8 cellular contexts compared by ENCODE assay signal in the genomic region with DNA sequence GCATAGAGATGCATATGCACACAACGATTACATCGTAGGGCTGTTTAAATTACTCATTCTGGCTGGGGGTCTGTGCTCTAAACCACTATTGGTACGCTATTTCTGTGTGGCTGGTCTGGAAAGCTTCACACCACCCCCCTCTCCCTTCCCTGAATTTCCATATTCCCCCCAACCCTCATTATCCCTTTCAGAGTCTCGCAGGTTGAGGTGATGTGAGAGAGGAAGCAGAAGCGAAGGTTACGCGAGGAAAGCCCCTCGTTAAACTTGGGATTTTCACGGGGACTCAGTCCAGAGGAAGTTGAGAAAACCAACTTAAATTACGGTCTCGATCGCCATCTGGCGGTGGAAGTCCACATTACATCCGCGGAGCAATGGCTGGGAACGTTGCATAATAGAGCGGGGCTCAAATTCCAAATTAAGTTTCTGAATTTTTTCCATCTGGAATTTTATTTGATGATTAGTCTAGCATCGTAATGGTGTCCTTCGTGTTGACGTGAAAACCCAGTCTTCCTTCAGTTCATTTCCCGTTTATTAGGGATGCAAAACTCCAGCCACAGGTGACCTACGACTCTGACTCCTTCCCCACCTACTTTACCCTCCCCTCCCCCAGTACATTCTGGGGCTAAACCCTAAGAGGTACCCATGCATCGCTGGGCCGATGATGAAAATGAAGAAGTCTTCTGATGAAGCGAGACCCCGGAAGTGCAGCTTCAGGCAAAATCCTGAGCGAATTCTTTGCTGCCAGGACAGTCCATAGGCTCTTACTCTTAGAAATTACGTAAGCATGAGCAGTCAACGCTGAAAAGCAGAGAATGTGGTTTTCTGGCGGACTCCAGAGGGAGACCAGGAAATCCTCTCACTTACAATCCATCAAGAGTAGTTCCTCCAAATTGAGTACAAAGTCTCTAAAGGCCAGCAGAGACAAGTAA. TPM values are rescaled to one million over a fixed set of nuclear protein-coding genes. Genes with fewer than 3 reads are reported as not detected.
DNase-seq lines count a peak whose midpoint lies in the region; ATAC-seq, FAIRE-seq and TF ChIP-seq lines count a peak whose summit lies in the region.

No MANE protein-coding gene starts in this region.

- H3K4me3 ChIP-seq in keratinocyte (ENCODE audit: control insufficient read depth in 2 of 3, extremely low read depth in 1 of 3, insufficient read depth in 2 of 3, low read depth in 1 of 3, low read length in 3 of 3) = peak overlapping the region in 2 of 3 experiments; percentile 47 to 53

- H4K20me1 ChIP-seq in keratinocyte (ENCODE audit: control insufficient read depth, extremely low read depth, insufficient read depth, low read length) = no peaks in the 10 kb centered on the region

- peak overlapping the region; percentile 68 for H3K4me2 ChIP-seq in keratinocyte (ENCODE audit: control insufficient read depth, extremely low read depth, insufficient read depth, low read depth, low read length)

- no peaks in the 10 kb centered on the region for H3K9me3 ChIP-seq in keratinocyte (ENCODE audit: control insufficient read depth, low read depth, low read length)

- dilution Hi-C loops in keratinocyte (cut with MboI; ENCODE audit: extremely low pct_ligation_motif_present, low sequenced_read_pairs) = no loop called here

- H3K27ac ChIP-seq in keratinocyte (ENCODE audit: control insufficient read depth, insufficient read depth, low read length) = no peak overlapping the region

- H3K27me3 ChIP-seq in keratinocyte (ENCODE audit: control insufficient read depth, extremely low read depth, insufficient read depth, low read length) = peaks cover 9% of the 10 kb centered on the region

- peak; percentile 88 for FAIRE-seq in keratinocyte (lab: Jason Lieb, UNC)

- DNase-seq in NCI-H446 (lab: John Stamatoyannopoulos, UW) (peak; percentile 49 to 65), NCI-H446 treated with DMSO at 0.1 percent for 48 hours (lab: John Stamatoyannopoulos, UW) (no peak), NCI-H146 treated with DMSO at 0.1 percent for 48 hours (lab: John Stamatoyannopoulos, UW; ENCODE audit: unreplicated experiment) (peak; percentile 1), keratinocyte (ENCODE audit: low read depth, low spot score) (peak; percentile 45)
- DNase-seq in activated CD4-positive, CD25-positive, alpha-beta regulatory T cell (lab: John Stamatoyannopoulos, UW) = peak; percentile 38 to 81 (median 54)
- peak; percentile 58 for DNase-seq in central memory CD4-positive, alpha-beta T cell
- peak; percentile 83 for DNase-seq in stimulated activated CD4-positive, alpha-beta T cell treated with anti-CD3 and anti-CD28 coated beads, Interleukin-15, amount 100 ng/mL, for 24 hours

- no peaks in the 10 kb centered on the region for H3K79me2 ChIP-seq in keratinocyte (ENCODE audit: control insufficient read depth, insufficient read depth, low read length)

- no peaks in the 10 kb centered on the region for H3K9me1 ChIP-seq in keratinocyte (ENCODE audit: control insufficient read depth, extremely low read depth, insufficient read depth, low read length)

- H3K4me1 ChIP-seq in keratinocyte (ENCODE audit: control insufficient read depth, extremely low read depth, insufficient read depth, low read length) = peaks cover 5% of the 10 kb centered on the region

- TF ChIP-seq CTCF in keratinocyte (optimal IDR thresholded peaks at IDR 0.05 in 1 of 3, IDR thresholded peaks at IDR 0.05 in 1 of 3, conservative IDR thresholded peaks at IDR 0.05 in 1 of 3; ENCODE audit: extremely low read depth in 1 of 3, insufficient read depth in 2 of 3, low read length in 3 of 3) = peak; percentile 74 to 89 (median 79)

- H3K36me3 ChIP-seq in keratinocyte (ENCODE audit: control insufficient read depth in 2 of 2, extremely low read depth in 1 of 2, insufficient read depth in 2 of 2, low read length in 2 of 2) = no peaks in the 10 kb centered on the region

- peak overlapping the region; percentile 90 for H2AFZ ChIP-seq in keratinocyte (ENCODE audit: control insufficient read depth, low read length)

- H3K9ac ChIP-seq in keratinocyte (ENCODE audit: control insufficient read depth, extremely low read depth, insufficient read depth, low read length) = peak overlapping the region; percentile 45

- ATAC-seq in GM21717 (IDR thresholded peaks at IDR 0.05; ENCODE audit: unreplicated experiment) = no peak

RNA-seq across cellular contexts. Expression of a gene that starts 19.7 kb away (rescaled TPM):
- polyA plus RNA-seq in keratinocyte = 9.2 to 12.7 TPM (median 12.5 TPM) in 3 replicates
- 0.34 TPM for polyA plus RNA-seq in keratinocyte (2011; ENCODE audit: low read depth)
- polyA plus RNA-seq in keratinocyte (2011; cell fraction: cytosol; rRNA removed) = 4.4 and 6.7 TPM in 2 replicates
- 24.8 and 29.0 TPM in 2 replicates for polyA plus RNA-seq in keratinocyte (2011; cell fraction: nucleus; rRNA removed)
- polyA plus RNA-seq in keratinocyte (2012; ENCODE audit: low replicate concordance) = 3.8 and 7.3 TPM in 2 replicates
- polyA minus RNA-seq in keratinocyte = 4.6 to 5.1 TPM (median 4.9 TPM) in 3 replicates
- polyA minus RNA-seq in keratinocyte (2011; cell fraction: cytosol; rRNA and poly(A)+ RNA removed) = not detected
- 5.6 and 5.8 TPM in 2 replicates for polyA minus RNA-seq in keratinocyte (2011; cell fraction: nucleus; rRNA and poly(A)+ RNA removed)

RNA-seq across cellular contexts. Expression of a gene that starts 33.8 kb away (rescaled TPM):
- not detected in 3 replicates for polyA plus RNA-seq in keratinocyte
- polyA plus RNA-seq in keratinocyte (2011; ENCODE audit: low read depth) = not detected
- polyA plus RNA-seq in keratinocyte (2011; cell fraction: cytosol; rRNA removed) = not detected in 2 replicates
- not detected in 2 replicates for polyA plus RNA-seq in keratinocyte (2011; cell fraction: nucleus; rRNA removed)
- not detected in 2 replicates for polyA plus RNA-seq in keratinocyte (2012; ENCODE audit: low replicate concordance)
- polyA minus RNA-seq in keratinocyte = not detected in 3 replicates
- polyA minus RNA-seq in keratinocyte (2011; cell fraction: cytosol; rRNA and poly(A)+ RNA removed) = not detected
- polyA minus RNA-seq in keratinocyte (2011; cell fraction: nucleus; rRNA and poly(A)+ RNA removed) = not detected in 2 replicates

RNA-seq across cellular contexts. Expression of a gene that starts 41.4 kb away (rescaled TPM):
- 24.5 to 50.7 TPM (median 32.6 TPM) in 3 replicates for polyA plus RNA-seq in keratinocyte
- polyA plus RNA-seq in keratinocyte (2011; ENCODE audit: low read depth) = 4.3 TPM
- 7.8 and 9.5 TPM in 2 replicates for polyA plus RNA-seq in keratinocyte (2011; cell fraction: cytosol; rRNA removed)
- 69.2 and 76.6 TPM in 2 replicates for polyA plus RNA-seq in keratinocyte (2011; cell fraction: nucleus; rRNA removed)
- polyA plus RNA-seq in keratinocyte (2012; ENCODE audit: low replicate concordance) = 21.9 and 59.2 TPM in 2 replicates
- 49.4 to 105 TPM (median 68.7 TPM) in 3 replicates for polyA minus RNA-seq in keratinocyte
- polyA minus RNA-seq in keratinocyte (2011; cell fraction: cytosol; rRNA and poly(A)+ RNA removed) = 24.0 TPM
- polyA minus RNA-seq in keratinocyte (2011; cell fraction: nucleus; rRNA and poly(A)+ RNA removed) = 94.4 and 116 TPM in 2 replicates

RNA-seq across cellular contexts. Expression of a gene that starts 46.7 kb away (rescaled TPM):
- 44.4 to 66.7 TPM (median 63.4 TPM) in 3 replicates for polyA plus RNA-seq in keratinocyte
- 10.5 TPM for polyA plus RNA-seq in keratinocyte (2011; ENCODE audit: low read depth)
- polyA plus RNA-seq in keratinocyte (2011; cell fraction: cytosol; rRNA removed) = 34.6 and 43.8 TPM in 2 replicates
- 24.8 and 26.6 TPM in 2 replicates for polyA plus RNA-seq in keratinocyte (2011; cell fraction: nucleus; rRNA removed)
- polyA plus RNA-seq in keratinocyte (2012; ENCODE audit: low replicate concordance) = 17.9 and 59.2 TPM in 2 replicates
- 20.2 to 36.4 TPM (median 31.7 TPM) in 3 replicates for polyA minus RNA-seq in keratinocyte
- 11.1 TPM for polyA minus RNA-seq in keratinocyte (2011; cell fraction: cytosol; rRNA and poly(A)+ RNA removed)
- 4.3 and 5.0 TPM in 2 replicates for polyA minus RNA-seq in keratinocyte (2011; cell fraction: nucleus; rRNA and poly(A)+ RNA removed)

RNA-seq across cellular contexts. Expression of a gene that starts 55.9 kb away (rescaled TPM):
- polyA plus RNA-seq in keratinocyte = not detected in 3 replicates
- not detected for polyA plus RNA-seq in keratinocyte (2011; ENCODE audit: low read depth)
- polyA plus RNA-seq in keratinocyte (2011; cell fraction: cytosol; rRNA removed) = not detected in 2 replicates
- not detected in 2 replicates for polyA plus RNA-seq in keratinocyte (2011; cell fraction: nucleus; rRNA removed)
- not detected in 2 replicates for polyA plus RNA-seq in keratinocyte (2012; ENCODE audit: low replicate concordance)
- polyA minus RNA-seq in keratinocyte = not detected in 3 replicates
- not detected for polyA minus RNA-seq in keratinocyte (2011; cell fraction: cytosol; rRNA and poly(A)+ RNA removed)
- polyA minus RNA-seq in keratinocyte (2011; cell fraction: nucleus; rRNA and poly(A)+ RNA removed) = not detected in 2 replicates
